20 cellular contexts compared by ENCODE assay signal in the genomic region with DNA sequence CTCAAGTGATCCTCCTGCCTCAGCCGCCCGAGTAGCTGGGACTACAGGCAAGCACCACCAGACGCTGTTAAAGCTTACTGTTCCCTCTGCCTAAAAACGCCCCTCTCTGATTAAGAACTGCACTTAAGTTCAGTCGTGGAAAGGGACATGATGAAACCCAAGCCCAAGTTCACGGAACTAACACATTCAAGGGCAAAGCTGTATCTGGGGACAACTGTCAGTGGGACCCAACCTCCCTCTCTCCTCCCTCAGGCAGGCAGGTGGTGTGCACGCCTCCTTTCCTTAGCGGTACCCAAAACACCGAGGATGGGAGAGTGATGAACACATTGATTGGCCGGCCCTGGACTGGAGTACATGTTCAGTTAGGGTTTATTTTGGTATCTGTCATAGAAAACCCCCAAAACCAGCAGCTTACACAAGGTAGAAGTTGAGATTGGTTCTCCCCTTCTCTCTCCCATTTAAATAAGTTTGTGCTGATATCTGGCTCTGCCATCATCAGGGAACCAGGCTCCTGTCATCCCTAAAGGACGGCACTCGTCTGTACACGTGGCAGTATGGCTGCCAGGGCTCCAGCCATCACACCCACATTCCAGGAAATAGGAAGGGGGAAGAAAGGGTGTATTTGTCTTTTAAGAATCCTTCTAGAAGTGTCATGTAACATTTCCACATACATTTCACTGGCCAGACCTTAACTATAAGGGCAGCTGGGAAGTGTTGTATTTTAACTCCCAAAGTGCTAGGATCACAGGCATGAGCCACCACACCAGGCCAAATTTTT. TPM values are rescaled to one million over a fixed set of nuclear protein-coding genes. Genes with fewer than 3 reads are reported as not detected.
DNase-seq lines count a peak whose midpoint lies in the region; ATAC-seq and TF ChIP-seq lines count a peak whose summit lies in the region.
"Had no signal": no experiment of that assay in that cellular context is flagged by ENCODE, and none has a peak within 500 bp of the region (broad histone marks: within the 10 kb centered on the region; RNA-seq: fewer than 3 reads in every experiment).

No MANE protein-coding gene starts in this region.

- H3K4me3 Mint-ChIP-seq in T-helper 2 cell treated with Interferon-gamma antibody and Interleukin-4, amounts not matched to agents 5 μg/mL and 100 μg/mL, for 36 hours = no peak overlapping the region

- H3F3A ChIP-seq in smooth muscle cell (ENCODE audit: low read depth) = peaks cover 20% of the 10 kb centered on the region

- H3K36me3 ChIP-seq in RWPE2 (ENCODE audit: low read depth) = peaks cover 40% of the 10 kb centered on the region
- H3K36me3 ChIP-seq in left lung = peaks cover 0 to 15% of the 10 kb centered on the region in 2 donors
- H3K36me3 ChIP-seq in smooth muscle cell (ENCODE audit: low read depth) = no peaks in the 10 kb centered on the region
- H3K36me3 ChIP-seq: Peyer's patch, stomach had no signal

- peaks cover 18% of the 10 kb centered on the region for H3K4me1 ChIP-seq in RWPE2 (ENCODE audit: insufficient read depth, poor library complexity, severe bottlenecking)
- H3K4me1 ChIP-seq in left lung = peaks cover 19 to 44% of the 10 kb centered on the region in 2 donors
- peaks cover 21% of the 10 kb centered on the region for H3K4me1 ChIP-seq in smooth muscle cell (ENCODE audit: low read depth)

- H3K9me3 ChIP-seq in RWPE2 (ENCODE audit: severe bottlenecking) (no peaks in the 10 kb centered on the region), left lung (no peaks in the 10 kb centered on the region), smooth muscle cell (replicated peaks; ENCODE audit: low read depth) (no peaks in the 10 kb centered on the region)
- H3K9me3 ChIP-seq: stomach had no signal

- no peak overlapping the region for H3K4me2 ChIP-seq in smooth muscle cell

- H3K27me3 ChIP-seq in RWPE2 (ENCODE audit: insufficient read depth, poor library complexity, severe bottlenecking) (no peaks in the 10 kb centered on the region), left lung (no peaks in the 10 kb centered on the region), smooth muscle cell (ENCODE audit: low read depth) (no peaks in the 10 kb centered on the region)
- H3K27me3 ChIP-seq: Peyer's patch, stomach had no signal

- no peaks in the 10 kb centered on the region for H4K20me1 ChIP-seq in smooth muscle cell (ENCODE audit: low read depth)

- 73% methylated on average over 13 of the region's 13 CpGs for WGBS in smooth muscle cell (ENCODE audit: low lambda C conversion rate)

- H3K27me3 Mint-ChIP-seq in T-helper 2 cell treated with Interferon-gamma antibody and Interleukin-4, amounts not matched to agents 5 μg/mL and 100 μg/mL, for 36 hours (ENCODE audit: low read depth) = no peaks in the 10 kb centered on the region

- no peaks in the 10 kb centered on the region for H3K9me3 Mint-ChIP-seq in T-helper 2 cell treated with Interferon-gamma antibody and Interleukin-4, amounts not matched to agents 5 μg/mL and 100 μg/mL, for 36 hours

- peak overlapping the region; percentile 97 for H3K27ac ChIP-seq in RWPE2 (ENCODE audit: poor library complexity, severe bottlenecking)
- peak overlapping the region; percentile 33 to 48 for H3K27ac ChIP-seq in left lung
- peak overlapping the region; percentile 94 for H3K27ac ChIP-seq in smooth muscle cell (ENCODE audit: low read depth)
- H3K27ac ChIP-seq: GM23248, Peyer's patch had no signal

- no peak overlapping the region for H2AFZ ChIP-seq in smooth muscle cell (ENCODE audit: low read depth)
- H2AFZ ChIP-seq: GM23248 had no signal

- intact Hi-C loops in left lung (cut with DNase I) = loop anchor here in 1 of 2 donors (10.0 kb wide), 1 partner anchor 49 kb away; a partner anchor contains a TSS

- peak overlapping the region; percentile 31 for H3K27ac Mint-ChIP-seq in T-helper 2 cell treated with Interferon-gamma antibody and Interleukin-4, amounts not matched to agents 5 μg/mL and 100 μg/mL, for 36 hours

- no peak overlapping the region for H3K9ac ChIP-seq in smooth muscle cell (ENCODE audit: low read depth)
- H3K9ac ChIP-seq: GM23248 had no signal

- TF ChIP-seq CTCF in RWPE2 (IDR thresholded peaks at IDR 0.05; ENCODE audit: poor library complexity, severe bottlenecking) (no peak), left lung (IDR thresholded peaks at IDR 0.05) (no peak), smooth muscle cell (IDR thresholded peaks at IDR 0.05; ENCODE audit: borderline replicate concordance, insufficient read depth, poor library complexity, severe bottlenecking) (no peak)

- DNase-seq in T-helper 2 cell treated with Interferon-gamma antibody and Interleukin-4, amounts not matched to agents 5 μg/mL and 100 μg/mL, for 36 hours (ENCODE audit: low spot score) = no peak
- no peak for DNase-seq in T-helper 2 cell
- no peak for DNase-seq in RWPE2 (ENCODE audit: low spot score)
- no peak for DNase-seq in left lung
- no peak for DNase-seq in smooth muscle cell (lab: John Stamatoyannopoulos, UW; ENCODE audit: unreplicated experiment)
- DNase-seq in NCI-H226 = no peak
- DNase-seq: 8988T; activated CD4-positive, alpha-beta T cell treated with anti-CD3 and anti-CD28 coated beads for 48 hours; activated gamma-delta T cell; C1 segment of cervical spinal cord; DMS 273 treated with DMSO at 0.1 percent for 48 hours; GM23248; left ventricle myocardium superior; Peyer's patch; stimulated activated CD4-positive, alpha-beta T cell treated with anti-CD3 and anti-CD28 coated beads, Interleukin-2, amount 100 ng/mL, for 48 hours; stomach had no signal

- H3K4me3 ChIP-seq in RWPE2 (ENCODE audit: severe bottlenecking) = no peak overlapping the region
- H3K4me3 ChIP-seq in left lung = no peak overlapping the region
- H3K4me3 ChIP-seq in smooth muscle cell = no peak overlapping the region
- H3K4me3 ChIP-seq: GM12878, GM23248, Peyer's patch, stomach had no signal

- peaks cover 32% of the 10 kb centered on the region for H3K36me3 Mint-ChIP-seq in T-helper 2 cell treated with Interferon-gamma antibody and Interleukin-4, amounts not matched to agents 5 μg/mL and 100 μg/mL, for 36 hours (ENCODE audit: low read depth)

- H3K4me1 Mint-ChIP-seq in T-helper 2 cell treated with Interferon-gamma antibody and Interleukin-4, amounts not matched to agents 5 μg/mL and 100 μg/mL, for 36 hours (ENCODE audit: low read depth) = no peaks in the 10 kb centered on the region

- H3K79me2 ChIP-seq in smooth muscle cell (ENCODE audit: low read depth) = no peaks in the 10 kb centered on the region

- ATAC-seq in RWPE2 (ENCODE audit: low read depth) (no peak), left lung (no peak), HG03045 (IDR thresholded peaks at IDR 0.05; ENCODE audit: unreplicated experiment) (no peak), HG03521 (IDR thresholded peaks at IDR 0.05; ENCODE audit: unreplicated experiment) (no peak)
- ATAC-seq: GM12878, left ventricle myocardium superior, SK-N-SH treated with all-trans-retinoic acid at 6 μM for 48 hours had no signal

RNA-seq across cellular contexts. Expression of a gene that starts 10.2 kb away (rescaled TPM):
- 10 to 100 TPM in 1 of 2 donors, 1 to 10 TPM in 1; 5.4 to 12.1 TPM for total RNA-seq in left lung
- 7.6 and 10.1 TPM in 2 replicates for total RNA-seq in smooth muscle cell
- polyA plus RNA-seq in smooth muscle cell = 6.1 and 9.7 TPM in 2 replicates

RNA-seq across cellular contexts. Expression of a gene that starts 52.0 kb away (rescaled TPM):
- total RNA-seq in left lung (100 to 1,000 TPM; 179 to 194 TPM), smooth muscle cell (28.1 and 44.1 TPM in 2 replicates)
- 31.9 and 32.0 TPM in 2 replicates for polyA plus RNA-seq in smooth muscle cell

RNA-seq across cellular contexts. Expression of a gene that starts 56.1 kb away (rescaled TPM):
- total RNA-seq in left lung (100 to 1,000 TPM; 212 to 310 TPM), smooth muscle cell (115 and 138 TPM in 2 replicates)
- 136 and 164 TPM in 2 replicates for polyA plus RNA-seq in smooth muscle cell

Comparison
In these comparisons a context has a peak if more than half of its experiments do, and no peak if none do; other contexts are left out.
1. H3K27ac ChIP-seq: peak in every context shown above with its lines; median percentile 97 in RWPE2; 94 in smooth muscle cell; 40 in left lung.